ENCODE assay signal across 16 cellular contexts in genomic region chr21:42641311-42642218, GRCh38. TPM values are rescaled to one million over a fixed set of nuclear protein-coding genes. Genes with fewer than 3 reads are reported as not detected.
A peak's percentile ranks its signal among the peaks of the same experiment; 100 is the strongest.
DNase-seq lines count a peak whose midpoint lies in the region; ATAC-seq and TF ChIP-seq lines count a peak whose summit lies in the region.
"Had no signal": no experiment of that assay in that cellular context is flagged by ENCODE, and none has a peak within 500 bp of the region (broad histone marks: within the 10 kb centered on the region; RNA-seq: fewer than 3 reads in every experiment).

No MANE protein-coding gene starts in this region.

- H3F3A ChIP-seq in neural progenitor cell (ENCODE audit: low read depth) = no peaks in the 10 kb centered on the region

- H3K4me1 ChIP-seq in neural progenitor cell = peaks cover 24% of the 10 kb centered on the region

- H3K79me2 ChIP-seq in neural progenitor cell (ENCODE audit: low read depth) = no peaks in the 10 kb centered on the region

- TF ChIP-seq CTCF in neural progenitor cell (IDR thresholded peaks at IDR 0.05) = no peak

- no peak overlapping the region for H3K9ac ChIP-seq in neural progenitor cell

- intact Hi-C loops in left ventricle myocardium superior (cut with micrococcal nuclease) = no loop called here
- intact Hi-C loops in cardiac septum (cut with DNase I) = no loop called here

- peak overlapping the region; percentile 93 for H3K27ac Mint-ChIP-seq in neural progenitor cell
- H3K27ac Mint-ChIP-seq: activated CD8-positive, alpha-beta T cell treated with anti-CD3 and anti-CD28 coated beads for 36 hours; natural killer cell had no signal

- H3K27ac ChIP-seq in neural progenitor cell = no peak overlapping the region
- H3K27ac ChIP-seq: HL-60 had no signal

- H3K27me3 Mint-ChIP-seq in neural progenitor cell (ENCODE audit: insufficient read depth, low read depth) = peaks cover 6% of the 10 kb centered on the region

- no peak overlapping the region for H2AFZ ChIP-seq in neural progenitor cell (replicated peaks)

- no peaks in the 10 kb centered on the region for H3K36me3 ChIP-seq in neural progenitor cell

- peak; percentile 30 for ATAC-seq in left ventricle myocardium superior
- ATAC-seq: activated CD8-positive, alpha-beta T cell treated with anti-CD3 and anti-CD28 coated beads for 36 hours; natural killer cell had no signal

- H3K9me3 Mint-ChIP-seq in neural progenitor cell = no peaks in the 10 kb centered on the region
- H3K9me3 Mint-ChIP-seq: activated CD8-positive, alpha-beta T cell treated with anti-CD3 and anti-CD28 coated beads for 36 hours; natural killer cell had no signal

- H3K36me3 Mint-ChIP-seq in neural progenitor cell = peaks cover 2% of the 10 kb centered on the region
- H3K36me3 Mint-ChIP-seq: natural killer cell had no signal

- peak; percentile 19 for DNase-seq in left ventricle myocardium superior
- no peak for DNase-seq in cardiac septum (ENCODE audit: low spot score)
- peak; percentile 48 for DNase-seq in fibroblast of gingiva (ENCODE audit: low read depth)
- no peak for DNase-seq in neural progenitor cell (ENCODE audit: low spot score)
- DNase-seq in medulla oblongata (ENCODE audit: extremely low spot score) = no peak
- DNase-seq in activated effector memory CD4-positive, alpha-beta T cell treated with anti-CD3 and anti-CD28 coated beads, Interleukin-2, amount 50 U/mL, for 16 hours = no peak
- no peak for DNase-seq in NCI-H1092 (lab: John Stamatoyannopoulos, UW)
- no peak for DNase-seq in NCI-H146 treated with DMSO at 0.1 percent for 48 hours (lab: John Stamatoyannopoulos, UW; ENCODE audit: unreplicated experiment)
- DNase-seq: activated CD8-positive, alpha-beta T cell treated with anti-CD3 and anti-CD28 coated beads for 36 hours; activated effector memory CD4-positive, alpha-beta T cell treated with Interleukin-2 at 50 U/mL for 16 hours; body of pancreas; kidney glomerular epithelial cell; natural killer cell; NCI-H2029 treated with DMSO at 0.1 percent for 48 hours; SIG-M5 had no signal

- H3K4me3 Mint-ChIP-seq in neural progenitor cell = peak overlapping the region; percentile 56
- H3K4me3 Mint-ChIP-seq: activated CD8-positive, alpha-beta T cell treated with anti-CD3 and anti-CD28 coated beads for 36 hours; natural killer cell had no signal

- no peaks in the 10 kb centered on the region for H4K20me1 ChIP-seq in neural progenitor cell (ENCODE audit: low read depth)

- H3K4me3 ChIP-seq in neural progenitor cell = no peak overlapping the region
- H3K4me3 ChIP-seq: body of pancreas had no signal

- H3K9me3 ChIP-seq in neural progenitor cell (ENCODE audit: low read depth) = no peaks in the 10 kb centered on the region
- H3K9me3 ChIP-seq: body of pancreas had no signal

- H3K4me1 Mint-ChIP-seq in neural progenitor cell = peaks cover 51% of the 10 kb centered on the region
- H3K4me1 Mint-ChIP-seq: natural killer cell had no signal

- no peaks in the 10 kb centered on the region for H3K27me3 ChIP-seq in neural progenitor cell
- H3K27me3 ChIP-seq: body of pancreas had no signal

- peak overlapping the region; percentile 2 for H3K4me2 ChIP-seq in neural progenitor cell

RNA-seq across cellular contexts. Expression of gene PDE9A, which starts 11.9 kb away (rescaled TPM):
- total RNA-seq in left ventricle myocardium superior = 4.1 TPM
- 1.1 TPM for total RNA-seq in cardiac septum
- 40.2 and 41.0 TPM in 2 replicates for total RNA-seq in neural progenitor cell (ENCODE audit: low replicate concordance)

Comparison
In these comparisons a context has a peak if more than half of its experiments do, and no peak if none do; other contexts are left out.
1. DNase-seq: peak in left ventricle myocardium superior (single experiment) and fibroblast of gingiva (single experiment); none in cardiac septum (single experiment), neural progenitor cell (single experiment), medulla oblongata (single experiment), activated effector memory CD4-positive, alpha-beta T cell treated with anti-CD3 and anti-CD28 coated beads, Interleukin-2, amount 50 U/mL, for 16 hours (single experiment), NCI-H1092 (single experiment) and NCI-H146 treated with DMSO at 0.1 percent for 48 hours (single experiment).